Comparison of ENCODE assay signal across 11 cellular contexts in genomic region chr5:59193616-59194319, GRCh38.
DNase-seq lines count a peak whose midpoint lies in the region; ATAC-seq, FAIRE-seq and TF ChIP-seq lines count a peak whose summit lies in the region.
"Had no signal": no experiment of that assay in that cellular context is flagged by ENCODE, and none has a peak within 500 bp of the region (broad histone marks: within the 10 kb centered on the region; RNA-seq: fewer than 3 reads in every experiment).

No MANE protein-coding gene starts in this region.

- H3K36me3 ChIP-seq in cardiac muscle cell (no peaks in the 10 kb centered on the region), bronchial epithelial cell (ENCODE audit: control insufficient read depth, insufficient read depth, low read length) (peaks cover 1% of the 10 kb centered on the region), MM.1S (replicated peaks; ENCODE audit: insufficient read depth, low read length) (no peaks in the 10 kb centered on the region)

- no peaks in the 10 kb centered on the region for H3K79me2 ChIP-seq in MM.1S (ENCODE audit: low read length)

- H4K20me1 ChIP-seq in MM.1S (ENCODE audit: insufficient read depth, low read length) = no peaks in the 10 kb centered on the region

- H3K4me3 ChIP-seq in cardiac muscle cell (no peak overlapping the region), bronchial epithelial cell (ENCODE audit: low read depth, low read length) (no peak overlapping the region), MM.1S (ENCODE audit: low read length) (no peak overlapping the region)
- H3K4me3 ChIP-seq: GM12878 had no signal

- H3K4me1 ChIP-seq in cardiac muscle cell (ENCODE audit: low read depth) (peaks cover 18% of the 10 kb centered on the region), MM.1S (ENCODE audit: low read length) (0 out of 2 replicates have a peak, but pooled peaks cover under 1% of the 10 kb centered on the region)

- FAIRE-seq in bronchial epithelial cell (lab: Jason Lieb, UNC) = peak; percentile 98
- FAIRE-seq: GM12878 had no signal

- H3F3A ChIP-seq in MM.1S (ENCODE audit: insufficient read depth, low read length) = no peaks in the 10 kb centered on the region

- no peak for ATAC-seq in HG03432 (IDR thresholded peaks at IDR 0.05; ENCODE audit: unreplicated experiment)
- ATAC-seq: activated CD8-positive, alpha-beta memory T cell treated with anti-CD3 and anti-CD28 coated beads, Interleukin-2, amount 10 ng/mL, durations not matched to agents 7 days and 5 days; GM12878 had no signal

- intact Hi-C loops in cardiac septum (cut with DNase I) = no loop called here

- no peaks in the 10 kb centered on the region for H3K9me3 ChIP-seq in cardiac muscle cell (ENCODE audit: low read depth)
- no peaks in the 10 kb centered on the region for H3K9me3 ChIP-seq in MM.1S (replicated peaks; ENCODE audit: insufficient read depth, low read length)

- H3K9me2 ChIP-seq in MM.1S (replicated peaks; ENCODE audit: insufficient read depth, low read length) = no peaks in the 10 kb centered on the region

- no peak overlapping the region for H3K4me2 ChIP-seq in MM.1S (ENCODE audit: low read depth, low read length)

- no peak overlapping the region for H3K9ac ChIP-seq in MM.1S (ENCODE audit: low read length)

- H2AFZ ChIP-seq in MM.1S (ENCODE audit: low read length) = no peak overlapping the region

- DNase-seq in cardiac muscle cell (ENCODE audit: low read depth in 1 of 2, low spot score in 1 of 2) = peak; percentile 10 to 94
- no peak for DNase-seq in cardiac septum (ENCODE audit: low spot score)
- peak; percentile 100 for DNase-seq in bronchial epithelial cell (ENCODE audit: low read depth)
- peak; percentile 98 for DNase-seq in kidney tubule cell (ENCODE audit: low spot score)
- no peak for DNase-seq in stimulated activated naive CD4-positive, alpha-beta T cell treated with Interleukin-2 at 50 U/mL for 16 hours (lab: John Stamatoyannopoulos, UW)
- no peak for DNase-seq in MM.1S
- no peak for DNase-seq in germinal center (ENCODE audit: low spot score)
- DNase-seq: activated CD8-positive, alpha-beta memory T cell treated with anti-CD3 and anti-CD28 coated beads, Interleukin-2, amount 10 ng/mL, durations not matched to agents 7 days and 5 days; NCI-H2107 had no signal

- H3K27ac ChIP-seq in cardiac muscle cell (peak overlapping the region; percentile 19), MM.1S (ENCODE audit: low read length) (no peak overlapping the region)

- TF ChIP-seq CTCF in cardiac muscle cell (IDR thresholded peaks at IDR 0.05; ENCODE audit: low read depth, low read length) (no peak), bronchial epithelial cell (IDR thresholded peaks at IDR 0.05; ENCODE audit: insufficient read depth, low read length, severe bottlenecking) (no peak), MM.1S (IDR thresholded peaks at IDR 0.05; ENCODE audit: low read length) (no peak)

- H3K27me3 ChIP-seq in cardiac muscle cell = no peaks in the 10 kb centered on the region
- H3K27me3 ChIP-seq in bronchial epithelial cell (ENCODE audit: control insufficient read depth, insufficient read depth, low read length) = no peaks in the 10 kb centered on the region
- H3K27me3 ChIP-seq in MM.1S (replicated peaks; ENCODE audit: insufficient read depth, low read length) = no peaks in the 10 kb centered on the region

Comparison
In these comparisons a context has a peak if more than half of its experiments do, and no peak if none do; other contexts are left out.
1. DNase-seq: peak in cardiac muscle cell (2 of 2), bronchial epithelial cell (single experiment) and kidney tubule cell (single experiment); none in cardiac septum (single experiment), stimulated activated naive CD4-positive, alpha-beta T cell treated with Interleukin-2 at 50 U/mL for 16 hours (single experiment), MM.1S (single experiment) and germinal center (single experiment).